Comparison of ENCODE assay signal across 17 cellular contexts in genomic region chrX:45747905-45748304, GRCh38.
DNase-seq lines count a peak whose midpoint lies in the region; ATAC-seq and TF ChIP-seq lines count a peak whose summit lies in the region.
"Had no signal": no experiment of that assay in that cellular context is flagged by ENCODE, and none has a peak within 500 bp of the region (broad histone marks: within the 10 kb centered on the region; RNA-seq: fewer than 3 reads in every experiment).

No MANE protein-coding gene starts in this region.

- peaks cover 0 to 6% of the 10 kb centered on the region in 2 experiments; a peak in 1 of 4 replicates for H3K79me1 ChIP-seq in IMR-90 (ENCODE audit: low read depth in 1 of 2, low read length in 2 of 2)

- peaks cover 71% of the 10 kb centered on the region for H3K36me3 Mint-ChIP-seq in Calu3 (ENCODE audit: insufficient read depth, unreplicated experiment)
- no peaks in the 10 kb centered on the region for H3K36me3 Mint-ChIP-seq in natural killer cell
- peaks cover 0 to 21% (median 2%) of the 10 kb centered on the region in 3 donors for H3K36me3 Mint-ChIP-seq in CD8-positive, alpha-beta memory T cell

- TF ChIP-seq CTCF in Calu3 (IDR thresholded peaks at IDR 0.05; ENCODE audit: unreplicated experiment), result no peak
- no peak for TF ChIP-seq CTCF in IMR-90 (conservative IDR thresholded peaks at IDR 0.05; ENCODE audit: low read depth, low read length)
- no peak for TF ChIP-seq CTCF in mammary epithelial cell (conservative IDR thresholded peaks at IDR 0.05 in 1 of 2, IDR thresholded peaks at IDR 0.05 in 1 of 2; ENCODE audit: extremely low read depth in 1 of 2, insufficient read depth in 1 of 2, low read depth in 1 of 2, low read length in 2 of 2)
- TF ChIP-seq CTCF in natural killer cell (IDR thresholded peaks at IDR 0.05), result no peak

- ATAC-seq in IMR-90 (ENCODE audit: low read depth) (no peak), natural killer cell (no peak), HG03460 (IDR thresholded peaks at IDR 0.05; ENCODE audit: unreplicated experiment) (no peak)

- peaks cover 39% of the 10 kb centered on the region for H3K4me1 Mint-ChIP-seq in Calu3 (ENCODE audit: low read depth, unreplicated experiment)
- H3K4me1 Mint-ChIP-seq in natural killer cell, result peaks cover 15 to 24% of the 10 kb centered on the region in 2 donors
- H3K4me1 Mint-ChIP-seq in CD8-positive, alpha-beta memory T cell, result peaks cover 13 to 29% (median 22%) of the 10 kb centered on the region in 3 donors

- H3K27me3 ChIP-seq in IMR-90 (ENCODE audit: control insufficient read depth, insufficient read depth, low read length), result no peaks in the 10 kb centered on the region
- H3K27me3 ChIP-seq in mammary epithelial cell (ENCODE audit: insufficient read depth, low read length), result no peaks in the 10 kb centered on the region
- no peaks in the 10 kb centered on the region for H3K27me3 ChIP-seq in CD8-positive, alpha-beta memory T cell (ENCODE audit: insufficient read depth, low read length, poor library complexity, severe bottlenecking)
- H3K27me3 ChIP-seq: brain microvascular endothelial cell, neutrophil, right atrium auricular region had no signal

- H3K9me3 Mint-ChIP-seq in Calu3 (ENCODE audit: low read depth, unreplicated experiment) (no peaks in the 10 kb centered on the region), natural killer cell (no peaks in the 10 kb centered on the region)
- no peaks in the 10 kb centered on the region for H3K9me3 Mint-ChIP-seq in CD8-positive, alpha-beta memory T cell
- H3K9me3 Mint-ChIP-seq: immature natural killer cell had no signal

- intact Hi-C loops in Calu3 (cut with micrococcal nuclease; ENCODE audit: unreplicated experiment) (loop anchor here (2.0 to 10.0 kb wide), 2 partner anchors 153 to 425 kb away; no protein-coding TSS in a partner anchor), IMR-90 (cut with micrococcal nuclease) (no loop called here), mammary epithelial cell (cut with micrococcal nuclease) (loop anchor here (10.0 kb wide), 1 partner anchor 313 kb away; no protein-coding TSS in a partner anchor), natural killer cell (cut with micrococcal nuclease) (no loop called here)

- CTCF ChIA-PET in Calu3 (lab: Charles Lee) (no interaction called here), IMR-90 (lab: Yijun Ruan, JAX) (interaction anchor here (1.0 kb wide), 1 partner anchor 10 kb away, joined by 3 read pairs; no protein-coding TSS in a partner anchor), mammary epithelial cell (lab: Charles Lee; ENCODE audit: low non-redundant PET) (interaction anchor here (0.7 to 1.3 kb wide), 2 partner anchors 73 to 232 kb away, joined by 4 to 11 read pairs; no protein-coding TSS in a partner anchor)
- CTCF ChIA-PET in CD8-positive, alpha-beta memory T cell (lab: Charles Lee), result interaction anchor here (0.7 kb wide), 1 partner anchor 11 kb away, joined by 3 read pairs; no protein-coding TSS in a partner anchor

- H3K56ac ChIP-seq in IMR-90 (ENCODE audit: extremely low read depth, insufficient read depth, low read length), result no peak overlapping the region

- peak overlapping the region in 1 of 2 experiments; percentile 3; a peak in 1 of 4 replicates for H4K8ac ChIP-seq in IMR-90 (ENCODE audit: low read depth in 2 of 2, low read length in 2 of 2)

- no peak overlapping the region for H3K4ac ChIP-seq in IMR-90 (ENCODE audit: low read depth, low read length)

- H2BK15ac ChIP-seq in IMR-90 (ENCODE audit: low read depth, low read length), result no peak overlapping the region

- H2BK120ac ChIP-seq in IMR-90 (ENCODE audit: low read depth, low read length), result no peak overlapping the region

- peaks cover 71% of the 10 kb centered on the region for H3K79me2 ChIP-seq in mammary epithelial cell (ENCODE audit: insufficient read depth, low read length)

- DNase-seq in Calu3, result no peak
- no peak for DNase-seq in IMR-90
- DNase-seq in mammary epithelial cell, result peak; percentile 72
- DNase-seq in natural killer cell, result no peak
- DNase-seq in NCI-H1105 (lab: John Stamatoyannopoulos, UW), result no peak
- DNase-seq in CD8-positive, alpha-beta memory T cell, result no peak
- no peak for DNase-seq in NCI-H2171 (lab: John Stamatoyannopoulos, UW)
- DNase-seq: AML-193; brain microvascular endothelial cell; immature natural killer cell; midbrain; MV-4-11; stimulated activated CD4-positive, alpha-beta T cell treated with anti-CD3 and anti-CD28 coated beads, Interleukin-2, amount 100 ng/mL, for 24 hours; substantia nigra had no signal

- WGBS in IMR-90 (ENCODE audit: extremely low coverage in 2 of 2, insufficient read length in 1 of 2), 2 experiments, result 80% methylated on average over 1 of the region's 4 CpGs; no CpG with 5 or more reads in 1 of the 2 experiments
- 17% methylated on average over 4 of the region's 4 CpGs for WGBS in mammary epithelial cell (ENCODE audit: low coverage, missing lambda C conversion rate)

- H4K20me1 ChIP-seq in IMR-90 (ENCODE audit: insufficient read depth, low read length) (peaks cover 45% of the 10 kb centered on the region), mammary epithelial cell (ENCODE audit: insufficient read depth, low read length) (no peaks in the 10 kb centered on the region)

- no peaks in the 10 kb centered on the region for H3K9me1 ChIP-seq in IMR-90 (ENCODE audit: insufficient read depth, low read length)

- H2AFZ ChIP-seq in IMR-90 (replicated peaks; ENCODE audit: low read length, poor library complexity) (no peak overlapping the region), mammary epithelial cell (ENCODE audit: low read depth, low read length) (no peak overlapping the region)

- H3K4me3 Mint-ChIP-seq in Calu3 (ENCODE audit: low read depth, unreplicated experiment) (peak overlapping the region; percentile 32), natural killer cell (no peak overlapping the region)
- no peak overlapping the region for H3K4me3 Mint-ChIP-seq in CD8-positive, alpha-beta memory T cell
- H3K4me3 Mint-ChIP-seq: immature natural killer cell had no signal

- H3K23ac ChIP-seq in IMR-90 (ENCODE audit: low read depth, low read length), result no peak overlapping the region

- TF ChIP-seq RAD21 in IMR-90 (IDR thresholded peaks at IDR 0.05; ENCODE audit: low read length), result no peak

- H2AK5ac ChIP-seq in IMR-90 (ENCODE audit: low read depth, low read length), result no peak overlapping the region

- H3K9me3 ChIP-seq in IMR-90 (ENCODE audit: control insufficient read depth, insufficient read depth, low read length) (no peaks in the 10 kb centered on the region), mammary epithelial cell (replicated peaks; ENCODE audit: insufficient read depth, low read length) (no peaks in the 10 kb centered on the region)
- H3K9me3 ChIP-seq in CD8-positive, alpha-beta memory T cell (ENCODE audit: low read length), result no peaks in the 10 kb centered on the region
- H3K9me3 ChIP-seq: neutrophil, right atrium auricular region had no signal

- H3K4me2 ChIP-seq in IMR-90 (ENCODE audit: low read depth, low read length) (no peak overlapping the region), mammary epithelial cell (ENCODE audit: insufficient read depth, low read depth, low read length) (peak overlapping the region; percentile 23)

- H2AK9ac ChIP-seq in IMR-90 (replicated peaks; ENCODE audit: low read depth, low read length, poor library complexity), result no peak overlapping the region

- no peak overlapping the region for H4K91ac ChIP-seq in IMR-90 (ENCODE audit: insufficient read depth, low read depth, low read length)

- no peak overlapping the region for H3K4me3 ChIP-seq in IMR-90 (ENCODE audit: insufficient read depth, low read depth, low read length)
- H3K4me3 ChIP-seq in mammary epithelial cell (replicated peaks in 1 of 3; ENCODE audit: insufficient read depth in 1 of 3, low read depth in 2 of 3, low read length in 3 of 3), result no peak overlapping the region
- no peak overlapping the region for H3K4me3 ChIP-seq in CD8-positive, alpha-beta memory T cell (ENCODE audit: low read length)
- H3K4me3 ChIP-seq: right atrium auricular region had no signal

- H3K9ac ChIP-seq in IMR-90 (ENCODE audit: low read depth, low read length), result no peak overlapping the region
- H3K9ac ChIP-seq in mammary epithelial cell (ENCODE audit: insufficient read depth, low read length), result peak overlapping the region; percentile 67

- no peak overlapping the region for H3K14ac ChIP-seq in IMR-90 (replicated peaks; ENCODE audit: low read depth, low read length)

- no peak overlapping the region for H2BK5ac ChIP-seq in IMR-90 (ENCODE audit: low read depth, low read length, poor library complexity, severe bottlenecking)

- H3K27me3 Mint-ChIP-seq in Calu3 (ENCODE audit: unreplicated experiment) (no peaks in the 10 kb centered on the region), natural killer cell (ENCODE audit: low read depth in 2 of 2) (no peaks in the 10 kb centered on the region)
- H3K27me3 Mint-ChIP-seq in CD8-positive, alpha-beta memory T cell, result peaks cover 0 to 9% of the 10 kb centered on the region in 2 donors

- H3K18ac ChIP-seq in IMR-90 (ENCODE audit: low read depth, low read length), result no peak overlapping the region

- dilution Hi-C loops in IMR-90 (cut with HindIII; ENCODE audit: low sequenced_read_pairs, unreplicated experiment), result no loop called here
- dilution Hi-C loops in mammary epithelial cell (cut with HindIII; ENCODE audit: low sequenced_read_pairs), result no loop called here

- H4K5ac ChIP-seq in IMR-90 (ENCODE audit: low read depth, low read length), result peak overlapping the region; percentile 8; the same call in 1 of the 2 replicates

- H3K36me3 ChIP-seq in IMR-90 (ENCODE audit: control insufficient read depth, insufficient read depth, low read length) (peaks cover 23% of the 10 kb centered on the region), mammary epithelial cell (ENCODE audit: insufficient read depth, low read length) (peaks cover 48% of the 10 kb centered on the region)
- no peaks in the 10 kb centered on the region for H3K36me3 ChIP-seq in CD8-positive, alpha-beta memory T cell (ENCODE audit: insufficient read depth, low read length)
- H3K36me3 ChIP-seq: neutrophil, right atrium auricular region had no signal

- in situ Hi-C loops in IMR-90 (cut with MboI; ENCODE audit: low sequenced_read_pairs) (loop anchor here (10.0 kb wide), 1 partner anchor 233 kb away; no protein-coding TSS in a partner anchor), mammary epithelial cell (cut with MboI; ENCODE audit: low sequenced_read_pairs in 2 of 2) (loop anchor here in 1 of 2 donors (25.0 kb wide), 1 partner anchor 411 kb away; no protein-coding TSS in a partner anchor)

- BruUV-seq in Calu3 (replicated peaks; lab: Mats Ljungman, UMichigan) (no TSS peak), IMR-90 (replicated peaks; lab: Mats Ljungman, UMichigan) (no TSS peak), mammary epithelial cell (replicated peaks; lab: Mats Ljungman, UMichigan) (no TSS peak)

- TF ChIP-seq POLR2A in IMR-90 (IDR thresholded peaks at IDR 0.05; ENCODE audit: low read depth, low read length), result no peak

- H3K27ac Mint-ChIP-seq in Calu3 (ENCODE audit: unreplicated experiment) (peak overlapping the region; percentile 79), natural killer cell (peak overlapping the region; percentile 66 to 74)
- H3K27ac Mint-ChIP-seq in CD8-positive, alpha-beta memory T cell, result peak overlapping the region in 1 of 8 donors; percentile 30

- no peak overlapping the region for H2BK20ac ChIP-seq in IMR-90 (ENCODE audit: low read depth, low read length)

- H3K4me1 ChIP-seq in IMR-90 (ENCODE audit: control insufficient read depth, insufficient read depth, low read length) (peaks cover 5% of the 10 kb centered on the region), mammary epithelial cell (ENCODE audit: insufficient read depth, low read length) (peaks cover 89% of the 10 kb centered on the region)
- peaks cover 4% of the 10 kb centered on the region for H3K4me1 ChIP-seq in CD8-positive, alpha-beta memory T cell (ENCODE audit: insufficient read depth, low read length)
- H3K4me1 ChIP-seq: right atrium auricular region had no signal

- H3K27ac ChIP-seq in IMR-90 (ENCODE audit: insufficient read depth, low read length), result peak overlapping the region; percentile 12; the same call in 1 of the 2 replicates
- peak overlapping the region; percentile 86 for H3K27ac ChIP-seq in mammary epithelial cell (ENCODE audit: insufficient read depth, low read depth, low read length)
- no peak overlapping the region for H3K27ac ChIP-seq in CD8-positive, alpha-beta memory T cell (ENCODE audit: low read depth, low read length)
- H3K27ac ChIP-seq: brain microvascular endothelial cell, neutrophil, right atrium auricular region had no signal

- POLR2A ChIA-PET in IMR-90 (lab: Charles Lee; ENCODE audit: unreplicated experiment), result interaction anchor here (0.6 kb wide), 1 partner anchor 615 kb away, joined by 5 read pairs; no protein-coding TSS in a partner anchor
- POLR2A ChIA-PET in CD8-positive, alpha-beta memory T cell (lab: Charles Lee), result no interaction called here

Comparison
In these comparisons a context has a peak if more than half of its experiments do, and no peak if none do; other contexts are left out.
1. intact Hi-C loops: an anchor here in Calu3 (2.0 to 10.0 kb wide) and mammary epithelial cell (10.0 kb wide); none called in IMR-90 and natural killer cell.